14 cellular contexts compared by ENCODE assay signal in the genomic region with DNA sequence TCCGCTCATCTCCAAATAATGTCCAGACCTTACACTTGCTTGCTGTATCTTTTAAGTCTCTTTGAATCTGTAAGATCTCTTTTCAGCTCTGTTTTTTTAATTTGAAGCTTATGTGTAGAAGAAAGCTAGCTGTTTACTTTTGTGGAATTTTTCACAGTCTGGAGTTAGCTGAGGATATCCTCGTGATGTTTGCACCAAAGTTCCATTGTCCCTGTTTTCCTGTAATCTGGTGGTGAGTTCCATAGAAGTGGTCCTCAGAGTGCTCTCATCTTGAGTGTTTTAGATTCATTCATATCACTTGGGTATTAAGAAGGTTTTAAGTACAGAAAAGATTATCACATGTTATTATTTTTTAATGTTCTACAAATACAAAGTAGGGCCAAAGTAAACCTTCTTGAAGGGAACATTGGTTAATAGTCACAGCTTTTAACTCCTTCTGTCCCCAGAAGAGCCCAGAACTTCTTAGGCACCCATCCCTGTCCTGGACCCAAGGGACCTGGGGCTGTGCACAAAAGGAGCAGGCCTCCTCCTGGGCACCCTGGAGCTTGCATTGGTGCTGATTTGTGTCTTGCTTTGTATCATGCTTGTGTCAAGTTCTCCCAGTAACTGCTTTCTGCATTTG. TPM values are rescaled to one million over a fixed set of nuclear protein-coding genes. Genes with fewer than 3 reads are reported as not detected.
A peak's percentile ranks its signal among the peaks of the same experiment; 100 is the strongest.
DNase-seq lines count a peak whose midpoint lies in the region; ATAC-seq, FAIRE-seq and TF ChIP-seq lines count a peak whose summit lies in the region.
"Had no signal": no experiment of that assay in that cellular context is flagged by ENCODE, and none has a peak within 500 bp of the region (broad histone marks: within the 10 kb centered on the region; RNA-seq: fewer than 3 reads in every experiment).

No MANE protein-coding gene starts in this region.

- H3K9ac ChIP-seq in HepG2 (ENCODE audit: insufficient read depth, low read depth, low read length), result no peak overlapping the region

- 50% methylated on average over 2 of the region's 2 CpGs for WGBS in HepG2 (ENCODE audit: low lambda C conversion rate)
- WGBS in suprapubic skin, result 66% methylated on average over 2 of the region's 2 CpGs

- DNase-seq in HFFc6 (no peak), breast epithelium (ENCODE audit: low spot score in 2 of 2) (no peak), HepG2 (ENCODE audit: low spot score) (no peak), suprapubic skin (ENCODE audit: low spot score in 2 of 2) (no peak), kidney tubule cell (ENCODE audit: low spot score) (no peak), 8988T (no peak), AML-193 (lab: John Stamatoyannopoulos, UW) (no peak)
- DNase-seq: midbrain, NCI-H1105, NCI-H446, psoas muscle had no signal

- H3K4me2 ChIP-seq in HepG2 (ENCODE audit: low read depth, low read length), result peak overlapping the region; percentile 19

- no peak overlapping the region for H2AFZ ChIP-seq in HepG2 (ENCODE audit: low read length)

- H3K36me3 ChIP-seq in breast epithelium, result no peaks in the 10 kb centered on the region
- no peaks in the 10 kb centered on the region for H3K36me3 ChIP-seq in HepG2 (replicated peaks in 1 of 2; ENCODE audit: control insufficient read depth in 1 of 2, insufficient read depth in 2 of 2, low read length in 2 of 2)
- no peaks in the 10 kb centered on the region for H3K36me3 ChIP-seq in suprapubic skin

- H3K4me1 Mint-ChIP-seq in HFFc6 (ENCODE audit: low read depth), result peaks cover 83% of the 10 kb centered on the region

- CTCF ChIA-PET in HepG2 (lab: Yijun Ruan, JAX; ENCODE audit: low intra/inter-chr PET ratio, low total read pairs), result no interaction called here

- no TSS peak for BruUV-seq in HepG2 (replicated peaks; lab: Mats Ljungman, UMichigan)

- H3K9me3 Mint-ChIP-seq in HFFc6, result no peaks in the 10 kb centered on the region
- H3K9me3 Mint-ChIP-seq: activated T-helper 2 cell treated with anti-CD3 and anti-CD28 coated beads, Interferon-gamma antibody, Interleukin-2, Interleukin-4, amounts not matched to agents 10 μg/mL and 5 μg/mL and 100 μg/mL, durations not matched to agents 14 hours and 24 hours and 36 hours had no signal

- H3K27ac ChIP-seq in breast epithelium, result peak overlapping the region; percentile 82 to 87
- H3K27ac ChIP-seq in HepG2 (ENCODE audit: extremely low read length, insufficient read depth, low read length), result no peak overlapping the region
- peak overlapping the region; percentile 33 for H3K27ac ChIP-seq in suprapubic skin
- H3K27ac ChIP-seq: psoas muscle had no signal

- FAIRE-seq in HepG2 (lab: Jason Lieb, UNC), result no peak

- no peak for TF ChIP-seq RAD21 in HepG2 (CRISPR knock-in tag; IDR thresholded peaks at IDR 0.05)

- H3K4me3 ChIP-seq in breast epithelium (no peak overlapping the region), HepG2 (replicated peaks in 1 of 3; ENCODE audit: insufficient read depth in 1 of 3, low read depth in 2 of 3, low read length in 3 of 3) (no peak overlapping the region), suprapubic skin (no peak overlapping the region)
- H3K4me3 ChIP-seq: psoas muscle had no signal

- intact Hi-C loops in breast epithelium (cut with DNase I; ENCODE audit: low total_unique reads) (no loop called here), HepG2 (cut with micrococcal nuclease; ENCODE audit: unreplicated experiment) (no loop called here)

- POLR2A ChIA-PET in HepG2 (lab: Yijun Ruan, JAX), result interaction anchor here (0.7 kb wide), 1 partner anchor 32 kb away, joined by 3 read pairs; no protein-coding TSS in a partner anchor

- no peak for TF ChIP-seq EP300 in HepG2 (IDR thresholded peaks at IDR 0.05; ENCODE audit: low read depth in 2 of 2, low read length in 2 of 2)
- TF ChIP-seq EP300 in HepG2 (CRISPR knock-in tag; IDR thresholded peaks at IDR 0.05; ENCODE audit: borderline replicate concordance), result no peak
- TF ChIP-seq EP300 in suprapubic skin (IDR thresholded peaks at IDR 0.05), result no peak

- H3K4me1 ChIP-seq in breast epithelium (peaks cover 5 to 7% of the 10 kb centered on the region in 2 donors), HepG2 (ENCODE audit: insufficient read depth, low read length) (peaks cover 19% of the 10 kb centered on the region), suprapubic skin (peaks cover 22% of the 10 kb centered on the region)
- H3K4me1 ChIP-seq: psoas muscle had no signal

- ATAC-seq in HepG2 (peak; percentile 50), GM19035 (IDR thresholded peaks at IDR 0.05; ENCODE audit: unreplicated experiment) (no peak)
- ATAC-seq: psoas muscle had no signal

- H3K36me3 Mint-ChIP-seq in HFFc6 (ENCODE audit: low read depth), result peaks cover 55% of the 10 kb centered on the region

- H3K27ac Mint-ChIP-seq in HFFc6, result peak overlapping the region; percentile 97
- H3K27ac Mint-ChIP-seq: activated T-helper 2 cell treated with anti-CD3 and anti-CD28 coated beads, Interferon-gamma antibody, Interleukin-2, Interleukin-4, amounts not matched to agents 10 μg/mL and 5 μg/mL and 100 μg/mL, durations not matched to agents 14 hours and 24 hours and 36 hours had no signal

- H3K27me3 ChIP-seq in breast epithelium, result no peaks in the 10 kb centered on the region
- peaks cover 5 to 41% of the 10 kb centered on the region in 2 experiments for H3K27me3 ChIP-seq in HepG2 (ENCODE audit: control insufficient read depth in 1 of 2, insufficient read depth in 2 of 2, low read length in 2 of 2)
- H3K27me3 ChIP-seq in suprapubic skin, result no peaks in the 10 kb centered on the region

- in situ Hi-C loops in HepG2 (cut with HindIII; ENCODE audit: extremely low pct_ligation_motif_present, low pct_unique_long_range_greater_than_20kb), result no loop called here

- no peaks in the 10 kb centered on the region for H4K20me1 ChIP-seq in HepG2 (ENCODE audit: insufficient read depth, low read length)

- H3K27me3 Mint-ChIP-seq in HFFc6 (ENCODE audit: insufficient read depth), result peaks cover 3% of the 10 kb centered on the region

- peak overlapping the region; percentile 56 for H3K4me3 Mint-ChIP-seq in HFFc6

- H3K9me3 ChIP-seq in breast epithelium, result no peaks in the 10 kb centered on the region
- H3K9me3 ChIP-seq in HepG2 (ENCODE audit: low read length), result no peaks in the 10 kb centered on the region
- no peaks in the 10 kb centered on the region for H3K9me3 ChIP-seq in suprapubic skin
- H3K9me3 ChIP-seq: psoas muscle had no signal

- H3K79me2 ChIP-seq in HepG2 (ENCODE audit: insufficient read depth, low read length), result no peaks in the 10 kb centered on the region

- TF ChIP-seq POLR2A in breast epithelium (IDR thresholded peaks at IDR 0.05) (no peak), HepG2 (IDR thresholded peaks at IDR 0.05; ENCODE audit: insufficient read depth in 1 of 2, low read depth in 2 of 2, low read length in 2 of 2) (no peak), suprapubic skin (IDR thresholded peaks at IDR 0.05) (no peak)

- TF ChIP-seq CTCF in HFFc6 (IDR thresholded peaks at IDR 0.05), result no peak
- no peak for TF ChIP-seq CTCF in breast epithelium (IDR thresholded peaks at IDR 0.05)
- no peak for TF ChIP-seq CTCF in HepG2 (CRISPR knock-in tag; IDR thresholded peaks at IDR 0.05)
- no peak for TF ChIP-seq CTCF in suprapubic skin (IDR thresholded peaks at IDR 0.05)

TF ChIP-seq in HepG2, 621 proteins besides CTCF, POLR2A, EP300 and RAD21:
- no peak for TF ChIP-seq ZNF367 (CRISPR knock-in tag; IDR thresholded peaks at IDR 0.05; ENCODE audit: borderline replicate concordance)
- TF ChIP-seq, protein P1, sequence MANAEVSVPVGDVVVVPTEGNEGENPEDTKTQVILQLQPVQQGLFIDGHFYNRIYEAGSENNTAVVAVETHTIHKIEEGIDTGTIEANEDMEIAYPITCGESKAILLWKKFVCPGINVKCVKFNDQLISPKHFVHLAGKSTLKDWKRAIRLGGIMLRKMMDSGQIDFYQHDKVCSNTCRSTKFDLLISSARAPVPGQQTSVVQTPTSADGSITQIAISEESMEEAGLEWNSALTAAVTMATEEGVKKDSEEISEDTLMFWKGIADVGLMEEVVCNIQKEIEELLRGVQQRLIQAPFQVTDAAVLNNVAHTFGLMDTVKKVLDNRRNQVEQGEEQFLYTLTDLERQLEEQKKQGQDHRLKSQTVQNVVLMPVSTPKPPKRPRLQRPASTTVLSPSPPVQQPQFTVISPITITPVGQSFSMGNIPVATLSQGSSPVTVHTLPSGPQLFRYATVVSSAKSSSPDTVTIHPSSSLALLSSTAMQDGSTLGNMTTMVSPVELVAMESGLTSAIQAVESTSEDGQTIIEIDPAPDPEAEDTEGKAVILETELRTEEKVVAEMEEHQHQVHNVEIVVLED (CRISPR knock-in tag; IDR thresholded peaks at IDR 0.05; ENCODE audit: borderline replicate concordance), result 0 out of 2 replicates have a peak, but pooled peaks have one; percentile 19
TF ChIP-seq in HepG2: peak in this region for 1.

RNA-seq across cellular contexts. Expression of a gene that starts 15.0 kb away (rescaled TPM):
- 10 to 100 TPM; 32.0 to 44.1 (median 41.0) TPM for total RNA-seq in HFFc6 (2021; fragmentation: NEBNext Ultra II Directional; extraction: Animal tissue kit (Norgen Biotek cat#: 25700))
- 100 to 1,000 TPM in 2 of 3 donors, 10 to 100 TPM in 1; 15.5 to 242 (median 223) TPM for total RNA-seq in breast epithelium
- total RNA-seq in HepG2 (2016; rRNA removed; fragmentation: Illumina TruSeq; extraction: Trizol), result not detected in 2 replicates
- not detected in 2 replicates for total RNA-seq in HepG2 (2016; cell fraction: cytosol; rRNA removed; fragmentation: Illumina TruSeq; extraction: Trizol; ENCODE audit: low read depth)
- total RNA-seq in HepG2 (2016; cell fraction: insoluble cytoplasmic fraction; rRNA removed; fragmentation: Illumina TruSeq; extraction: Trizol), result not detected in 2 replicates
- total RNA-seq in HepG2 (2016; cell fraction: membrane; rRNA removed; fragmentation: Illumina TruSeq; extraction: Trizol), result not detected in 2 replicates
- not detected in 2 replicates for total RNA-seq in HepG2 (2016; cell fraction: nucleus; rRNA removed; fragmentation: Illumina TruSeq; extraction: Trizol)
- 0.12 and 0.27 TPM in 2 replicates for polyA plus RNA-seq in HepG2 (2011; rRNA removed)
- 0.10 TPM in 1 of 2 replicates, not detected in the other for polyA plus RNA-seq in HepG2 (2011; cell fraction: cytosol; rRNA removed)
- polyA plus RNA-seq in HepG2 (2011; cell fraction: nucleus; rRNA removed), result 0.88 and 1.00 TPM in 2 replicates
- 0.17 and 0.28 TPM in 2 replicates for polyA plus RNA-seq in HepG2 (2012)
- polyA plus RNA-seq in HepG2 (2016; cell fraction: cytosol; fragmentation: Illumina TruSeq; extraction: Trizol; ENCODE audit: low read depth), result not detected in 2 replicates
- polyA plus RNA-seq in HepG2 (2016; cell fraction: insoluble cytoplasmic fraction; fragmentation: Illumina TruSeq; extraction: Trizol; ENCODE audit: low read depth), result not detected in 2 replicates
- not detected in 2 replicates for polyA plus RNA-seq in HepG2 (2016; cell fraction: membrane; fragmentation: Illumina TruSeq; extraction: Trizol; ENCODE audit: low read depth)
- polyA plus RNA-seq in HepG2 (2016; cell fraction: nucleus; fragmentation: Illumina TruSeq; extraction: Trizol; ENCODE audit: insufficient read depth, low read depth), result not detected in 2 replicates
- polyA minus RNA-seq in HepG2 (2011; rRNA and poly(A)+ RNA removed; ENCODE audit: low replicate concordance), result 1.0 TPM in 1 of 2 replicates, not detected in the other
- polyA minus RNA-seq in HepG2 (2011; cell fraction: cytosol; rRNA and poly(A)+ RNA removed), result not detected in 2 replicates
- not detected in 2 replicates for polyA minus RNA-seq in HepG2 (2011; cell fraction: nucleus; rRNA and poly(A)+ RNA removed)
- total RNA-seq in suprapubic skin, result 10 to 100 TPM in 3 of 4 donors, 1 to 10 TPM in 1; 8.8 to 41.1 (median 24.4) TPM
- total RNA-seq: activated T-helper 2 cell treated with anti-CD3 and anti-CD28 coated beads, Interferon-gamma antibody, Interleukin-2, Interleukin-4, amounts not matched to agents 10 μg/mL and 5 μg/mL and 100 μg/mL, durations not matched to agents 14 hours and 24 hours and 36 hours; T-helper 2 cell treated with Interferon-gamma antibody and Interleukin-4, amounts not matched to agents 100 ng/mL and 5 ng/mL, for 36 hours had no signal

Comparison
In these comparisons a context has a peak if more than half of its experiments do, and no peak if none do; other contexts are left out.
1. RNA of a gene that starts 15.0 kb away (total RNA-seq): 15.5 to 242 TPM in breast epithelium, 32.0 to 44.1 TPM in HFFc6 and 8.8 to 41.1 TPM in suprapubic skin; not detected in HepG2; every median in the first group is over 4 times any median in the second.